In genomic region chr1:921011-921837, GRCh38 we compare ENCODE assay signal across 1 cellular context.
A peak's percentile ranks its signal among the peaks of the same experiment; 100 is the strongest.
TF ChIP-seq lines count a peak whose summit lies in the region.

No MANE protein-coding gene starts in this region.

TF ChIP-seq in HepG2, 621 proteins besides CTCF, POLR2A, EP300 and RAD21 (continued from another document and continues in another):
- TF ChIP-seq MAX (IDR thresholded peaks at IDR 0.05), result peak; percentile 29; the same call in 1 of the 2 replicates
- TF ChIP-seq ZNF264 (CRISPR knock-in tag; IDR thresholded peaks at IDR 0.05), result no peak
- no peak for TF ChIP-seq ZNF891 (CRISPR knock-in tag; IDR thresholded peaks at IDR 0.05)
- no peak for TF ChIP-seq ZNF333 (CRISPR knock-in tag; IDR thresholded peaks at IDR 0.05; ENCODE audit: borderline replicate concordance)
- TF ChIP-seq IRF1 (CRISPR knock-in tag; IDR thresholded peaks at IDR 0.05; ENCODE audit: low read depth), result no peak
- TF ChIP-seq SUZ12 (IDR thresholded peaks at IDR 0.05; ENCODE audit: low read depth, low read length), result 0 out of 2 replicates have a peak, but pooled peaks have one; percentile 28
- TF ChIP-seq HMG20B (CRISPR knock-in tag; conservative IDR thresholded peaks at IDR 0.05), result peak; percentile 64; the same call in 1 of the 2 replicates
- peak in 1 of 2 experiments; percentile 41; a peak in 1 of 4 replicates for TF ChIP-seq KLF16 (CRISPR knock-in tag; IDR thresholded peaks at IDR 0.05)
- TF ChIP-seq TFE3 (CRISPR knock-in tag; IDR thresholded peaks at IDR 0.05), result no peak
- no peak for TF ChIP-seq THAP9 (CRISPR knock-in tag; IDR thresholded peaks at IDR 0.05; ENCODE audit: borderline replicate concordance)
- TF ChIP-seq HMGA1 (CRISPR knock-in tag; conservative IDR thresholded peaks at IDR 0.05), result no peak
- peak; percentile 86; the same call in 1 of the 2 replicates for TF ChIP-seq KDM2A (CRISPR knock-in tag; IDR thresholded peaks at IDR 0.05; ENCODE audit: borderline replicate concordance, low read depth)
- TF ChIP-seq CBX2 (IDR thresholded peaks at IDR 0.05; ENCODE audit: low read depth, low read length), result no peak
- no peak for TF ChIP-seq CBX2 (CRISPR knock-in tag; IDR thresholded peaks at IDR 0.05; ENCODE audit: low read depth)
- TF ChIP-seq RNF2 (conservative IDR thresholded peaks at IDR 0.05; ENCODE audit: low read depth), result peak; percentile 20; the same call in 1 of the 2 replicates
- no peak for TF ChIP-seq ZNF232 (CRISPR knock-in tag; IDR thresholded peaks at IDR 0.05; ENCODE audit: borderline replicate concordance)
- no peak for TF ChIP-seq ZNF30 (CRISPR knock-in tag; IDR thresholded peaks at IDR 0.05)
- TF ChIP-seq ZNF251 (CRISPR knock-in tag; IDR thresholded peaks at IDR 0.05), result no peak
- TF ChIP-seq ZFP91 (CRISPR knock-in tag; IDR thresholded peaks at IDR 0.05; ENCODE audit: borderline replicate concordance), result peak; percentile 50; the same call in 1 of the 2 replicates
- no peak for TF ChIP-seq JUND (CRISPR knock-in tag; IDR thresholded peaks at IDR 0.05)
- TF ChIP-seq ZKSCAN1 (IDR thresholded peaks at IDR 0.05; ENCODE audit: low read length), result peak; percentile 76; the same call in 1 of the 2 replicates
- TF ChIP-seq ZNF337 (CRISPR knock-in tag; IDR thresholded peaks at IDR 0.05; ENCODE audit: borderline replicate concordance, low read depth), result no peak
- TF ChIP-seq ZMYM3 (CRISPR knock-in tag; IDR thresholded peaks at IDR 0.05), result peak; percentile 23; the same call in 1 of the 2 replicates
- no peak for TF ChIP-seq HCFC1 (IDR thresholded peaks at IDR 0.05; ENCODE audit: low read depth, low read length)
- 0 out of 2 replicates have a peak, but pooled peaks have one; percentile 18 for TF ChIP-seq ZNF205 (CRISPR knock-in tag; IDR thresholded peaks at IDR 0.05)
- no peak for TF ChIP-seq SPEN (CRISPR knock-in tag; IDR thresholded peaks at IDR 0.05; ENCODE audit: low read depth)
- no peak for TF ChIP-seq SP140L (CRISPR knock-in tag; IDR thresholded peaks at IDR 0.05; ENCODE audit: borderline replicate concordance)
- peak; percentile 70 for TF ChIP-seq HNRNPLL (IDR thresholded peaks at IDR 0.05; ENCODE audit: low read depth, low read length, poor library complexity, severe bottlenecking)
- no peak for TF ChIP-seq KDM5B (CRISPR knock-in tag; IDR thresholded peaks at IDR 0.05; ENCODE audit: borderline replicate concordance)
- TF ChIP-seq ZNF660 (CRISPR knock-in tag; IDR thresholded peaks at IDR 0.05; ENCODE audit: borderline replicate concordance, low read depth), result no peak
- TF ChIP-seq AHR (CRISPR knock-in tag; IDR thresholded peaks at IDR 0.05), result no peak
- no peak for TF ChIP-seq ZNF570 (CRISPR knock-in tag; IDR thresholded peaks at IDR 0.05; ENCODE audit: borderline replicate concordance)
- TF ChIP-seq HNF4G (IDR thresholded peaks at IDR 0.05; ENCODE audit: borderline replicate concordance, low read depth, low read length), result peak; percentile 65; the same call in 1 of the 2 replicates
- no peak for TF ChIP-seq HNF4G (CRISPR knock-in tag; IDR thresholded peaks at IDR 0.05; ENCODE audit: borderline replicate concordance, low read depth)
- peak; percentile 42; the same call in 1 of the 2 replicates for TF ChIP-seq THRA (CRISPR knock-in tag; IDR thresholded peaks at IDR 0.05; ENCODE audit: borderline replicate concordance)
- no peak for TF ChIP-seq NR3C1 (CRISPR knock-in tag; IDR thresholded peaks at IDR 0.05)
- TF ChIP-seq NCOA2 (CRISPR knock-in tag; IDR thresholded peaks at IDR 0.05), result no peak
- TF ChIP-seq ZNF484 (CRISPR knock-in tag; IDR thresholded peaks at IDR 0.05; ENCODE audit: borderline replicate concordance, low read depth), result no peak
- TF ChIP-seq FOXA1 (IDR thresholded peaks at IDR 0.05), result no peak
- no peak for TF ChIP-seq FOXA1 (CRISPR knock-in tag; IDR thresholded peaks at IDR 0.05)
- TF ChIP-seq ZNF34 (CRISPR knock-in tag; IDR thresholded peaks at IDR 0.05; ENCODE audit: borderline replicate concordance), result no peak
- TF ChIP-seq ZNF549 (CRISPR knock-in tag; IDR thresholded peaks at IDR 0.05), result no peak
- no peak for TF ChIP-seq NR2F6 (IDR thresholded peaks at IDR 0.05)
- peak; percentile 41; the same call in 1 of the 2 replicates for TF ChIP-seq NR2F6 (CRISPR knock-in tag; IDR thresholded peaks at IDR 0.05)
- TF ChIP-seq ZNF430 (CRISPR knock-in tag; IDR thresholded peaks at IDR 0.05), result no peak
- no peak for TF ChIP-seq SALL2 (CRISPR knock-in tag; IDR thresholded peaks at IDR 0.05)
- TF ChIP-seq PHF8 (CRISPR knock-in tag; IDR thresholded peaks at IDR 0.05), result peak; percentile 29; the same call in 1 of the 2 replicates
- no peak for TF ChIP-seq BCL3 (CRISPR knock-in tag; IDR thresholded peaks at IDR 0.05)
- no peak for TF ChIP-seq PCBP1 (IDR thresholded peaks at IDR 0.05; ENCODE audit: borderline replicate concordance, low read depth, low read length)
- TF ChIP-seq ZBED4 (CRISPR knock-in tag; IDR thresholded peaks at IDR 0.05; ENCODE audit: borderline replicate concordance), result peak; percentile 39; the same call in 1 of the 2 replicates
- TF ChIP-seq MLX (CRISPR knock-in tag; IDR thresholded peaks at IDR 0.05), result no peak
- peak; percentile 41; the same call in 1 of the 2 replicates for TF ChIP-seq ZNF772 (CRISPR knock-in tag; IDR thresholded peaks at IDR 0.05)
- TF ChIP-seq GLMP (CRISPR knock-in tag; IDR thresholded peaks at IDR 0.05; ENCODE audit: borderline replicate concordance), result no peak
- TF ChIP-seq GABPB1 (CRISPR knock-in tag; IDR thresholded peaks at IDR 0.05), result peak; percentile 63; the same call in 1 of the 2 replicates
- TF ChIP-seq ARNT2 (CRISPR knock-in tag; IDR thresholded peaks at IDR 0.05; ENCODE audit: low read depth), result no peak
- no peak for TF ChIP-seq FLYWCH1 (CRISPR knock-in tag; IDR thresholded peaks at IDR 0.05)
